1 cellular context compared by ENCODE assay signal in the genomic region with DNA sequence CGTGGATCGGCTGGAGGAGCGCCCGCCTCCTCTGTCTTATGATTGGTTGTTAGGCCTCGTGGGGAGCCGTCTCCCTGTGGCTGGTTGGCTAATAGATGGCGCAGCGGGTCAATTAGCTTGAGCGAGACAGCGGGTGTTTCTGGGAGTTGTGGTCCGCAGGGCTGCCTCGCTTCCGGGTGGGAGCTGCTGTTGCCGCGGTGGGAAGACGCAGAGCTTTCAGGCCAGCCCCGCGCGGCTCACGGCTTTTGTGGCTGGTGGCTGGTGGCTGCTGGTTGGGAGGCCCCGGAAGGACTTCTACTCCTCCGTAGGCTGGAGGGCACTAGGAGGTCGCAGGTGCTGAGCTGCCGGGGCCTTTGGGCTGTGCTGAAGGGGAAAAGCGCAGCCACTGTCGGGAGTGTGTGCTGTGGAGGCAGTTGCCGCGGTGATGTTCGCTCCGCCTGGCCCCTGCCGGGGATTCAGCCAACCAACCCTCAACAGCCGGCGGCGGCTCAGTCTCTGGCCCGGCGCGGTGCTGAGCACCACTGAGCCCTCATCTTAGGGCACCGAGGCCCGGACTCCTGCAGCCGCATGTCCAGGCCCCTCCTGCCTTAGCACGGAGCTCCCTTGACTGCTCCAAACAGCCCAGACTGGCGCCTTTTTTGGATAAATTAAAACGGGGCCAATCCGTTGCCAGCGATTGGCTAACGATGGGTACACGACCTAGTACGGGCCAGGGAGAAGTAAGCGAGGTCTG.
A peak's percentile ranks its signal among the peaks of the same experiment; 100 is the strongest.
TF ChIP-seq lines count a peak whose summit lies in the region.

No MANE protein-coding gene starts in this region.

TF ChIP-seq in K562, 482 proteins besides CTCF, POLR2A, EP300 and RAD21 (continued from another document and continues in another):
- TF ChIP-seq, protein P1, sequence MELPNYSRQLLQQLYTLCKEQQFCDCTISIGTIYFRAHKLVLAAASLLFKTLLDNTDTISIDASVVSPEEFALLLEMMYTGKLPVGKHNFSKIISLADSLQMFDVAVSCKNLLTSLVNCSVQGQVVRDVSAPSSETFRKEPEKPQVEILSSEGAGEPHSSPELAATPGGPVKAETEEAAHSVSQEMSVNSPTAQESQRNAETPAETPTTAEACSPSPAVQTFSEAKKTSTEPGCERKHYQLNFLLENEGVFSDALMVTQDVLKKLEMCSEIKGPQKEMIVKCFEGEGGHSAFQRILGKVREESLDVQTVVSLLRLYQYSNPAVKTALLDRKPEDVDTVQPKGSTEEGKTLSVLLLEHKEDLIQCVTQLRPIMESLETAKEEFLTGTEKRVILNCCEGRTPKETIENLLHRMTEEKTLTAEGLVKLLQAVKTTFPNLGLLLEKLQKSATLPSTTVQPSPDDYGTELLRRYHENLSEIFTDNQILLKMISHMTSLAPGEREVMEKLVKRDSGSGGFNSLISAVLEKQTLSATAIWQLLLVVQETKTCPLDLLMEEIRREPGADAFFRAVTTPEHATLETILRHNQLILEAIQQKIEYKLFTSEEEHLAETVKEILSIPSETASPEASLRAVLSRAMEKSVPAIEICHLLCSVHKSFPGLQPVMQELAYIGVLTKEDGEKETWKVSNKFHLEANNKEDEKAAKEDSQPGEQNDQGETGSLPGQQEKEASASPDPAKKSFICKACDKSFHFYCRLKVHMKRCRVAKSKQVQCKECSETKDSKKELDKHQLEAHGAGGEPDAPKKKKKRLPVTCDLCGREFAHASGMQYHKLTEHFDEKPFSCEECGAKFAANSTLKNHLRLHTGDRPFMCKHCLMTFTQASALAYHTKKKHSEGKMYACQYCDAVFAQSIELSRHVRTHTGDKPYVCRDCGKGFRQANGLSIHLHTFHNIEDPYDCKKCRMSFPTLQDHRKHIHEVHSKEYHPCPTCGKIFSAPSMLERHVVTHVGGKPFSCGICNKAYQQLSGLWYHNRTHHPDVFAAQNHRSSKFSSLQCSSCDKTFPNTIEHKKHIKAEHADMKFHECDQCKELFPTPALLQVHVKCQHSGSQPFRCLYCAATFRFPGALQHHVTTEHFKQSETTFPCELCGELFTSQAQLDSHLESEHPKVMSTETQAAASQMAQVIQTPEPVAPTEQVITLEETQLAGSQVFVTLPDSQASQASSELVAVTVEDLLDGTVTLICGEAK (IDR thresholded peaks at IDR 0.05): peak; percentile 61; the same call in 1 of the 2 replicates
- TF ChIP-seq, protein P1 (CRISPR knock-in tag; IDR thresholded peaks at IDR 0.05): no peak
- TF ChIP-seq POLR2B (IDR thresholded peaks at IDR 0.05; ENCODE audit: low read depth, partially characterized antibody) (no peak), ZBTB1 (CRISPR knock-in tag; IDR thresholded peaks at IDR 0.05; ENCODE audit: borderline replicate concordance, low read depth) (0 out of 2 replicates have a peak, but pooled peaks have one; percentile 28), RFX1 (IDR thresholded peaks at IDR 0.05) (peak; percentile 73), GABPA (tag; conservative IDR thresholded peaks at IDR 0.05; ENCODE audit: low read depth) (peak; percentile 63), ZNF140 (CRISPR knock-in tag; IDR thresholded peaks at IDR 0.05) (no peak), TSC22D4 (tag; IDR thresholded peaks at IDR 0.05) (no peak), JUND (IDR thresholded peaks at IDR 0.05; ENCODE audit: borderline replicate concordance, low read depth, low read length) (no peak), JUND (tag; IDR thresholded peaks at IDR 0.05; ENCODE audit: borderline replicate concordance, low read depth, low read length) (no peak), ZNF124 (CRISPR knock-in tag; IDR thresholded peaks at IDR 0.05) (no peak), BRD9 (IDR thresholded peaks at IDR 0.05; ENCODE audit: low read depth, partially characterized antibody) (no peak), ZKSCAN8 (CRISPR knock-in tag; IDR thresholded peaks at IDR 0.05) (no peak), MCM5 (IDR thresholded peaks at IDR 0.05; ENCODE audit: low read depth) (no peak), SRSF7 (optimal IDR thresholded peaks at IDR 0.05; ENCODE audit: low read depth, low read length) (no peak), CHCHD3 (CRISPR knock-in tag; IDR thresholded peaks at IDR 0.05) (no peak), BRCA1 (IDR thresholded peaks at IDR 0.05) (no peak), BRCA1 (CRISPR knock-in tag; IDR thresholded peaks at IDR 0.05) (no peak), SUPT5H (IDR thresholded peaks at IDR 0.05) (peak; percentile 37), DPF2 (IDR thresholded peaks at IDR 0.05) (no peak), ELF1 (tag; IDR thresholded peaks at IDR 0.05) (peak; percentile 96), ZNF75A (CRISPR knock-in tag; IDR thresholded peaks at IDR 0.05) (no peak), EWSR1 (IDR thresholded peaks at IDR 0.05; ENCODE audit: borderline replicate concordance, low read depth, partially characterized antibody) (no peak), CHD2 (IDR thresholded peaks at IDR 0.05; ENCODE audit: low read depth, low read length) (peak; percentile 70), RUNX1 (IDR thresholded peaks at IDR 0.05; ENCODE audit: low read depth) (no peak), ZNF263 (CRISPR knock-in tag; IDR thresholded peaks at IDR 0.05; ENCODE audit: borderline replicate concordance) (no peak), CXXC5 (CRISPR knock-in tag; IDR thresholded peaks at IDR 0.05) (no peak), FOXJ2 (tag; IDR thresholded peaks at IDR 0.05) (peak; percentile 81; the same call in 1 of the 2 replicates), MTA1 (IDR thresholded peaks at IDR 0.05; ENCODE audit: borderline replicate concordance) (no peak), ZNF668 (CRISPR knock-in tag; IDR thresholded peaks at IDR 0.05) (no peak), SIX5 (IDR thresholded peaks at IDR 0.05; ENCODE audit: borderline replicate concordance in 1 of 2, insufficient read depth in 1 of 2, low read depth in 1 of 2, low read length in 2 of 2) (peak; percentile 59; a peak in 3 of 4 replicates)
- TF ChIP-seq, protein P2, sequence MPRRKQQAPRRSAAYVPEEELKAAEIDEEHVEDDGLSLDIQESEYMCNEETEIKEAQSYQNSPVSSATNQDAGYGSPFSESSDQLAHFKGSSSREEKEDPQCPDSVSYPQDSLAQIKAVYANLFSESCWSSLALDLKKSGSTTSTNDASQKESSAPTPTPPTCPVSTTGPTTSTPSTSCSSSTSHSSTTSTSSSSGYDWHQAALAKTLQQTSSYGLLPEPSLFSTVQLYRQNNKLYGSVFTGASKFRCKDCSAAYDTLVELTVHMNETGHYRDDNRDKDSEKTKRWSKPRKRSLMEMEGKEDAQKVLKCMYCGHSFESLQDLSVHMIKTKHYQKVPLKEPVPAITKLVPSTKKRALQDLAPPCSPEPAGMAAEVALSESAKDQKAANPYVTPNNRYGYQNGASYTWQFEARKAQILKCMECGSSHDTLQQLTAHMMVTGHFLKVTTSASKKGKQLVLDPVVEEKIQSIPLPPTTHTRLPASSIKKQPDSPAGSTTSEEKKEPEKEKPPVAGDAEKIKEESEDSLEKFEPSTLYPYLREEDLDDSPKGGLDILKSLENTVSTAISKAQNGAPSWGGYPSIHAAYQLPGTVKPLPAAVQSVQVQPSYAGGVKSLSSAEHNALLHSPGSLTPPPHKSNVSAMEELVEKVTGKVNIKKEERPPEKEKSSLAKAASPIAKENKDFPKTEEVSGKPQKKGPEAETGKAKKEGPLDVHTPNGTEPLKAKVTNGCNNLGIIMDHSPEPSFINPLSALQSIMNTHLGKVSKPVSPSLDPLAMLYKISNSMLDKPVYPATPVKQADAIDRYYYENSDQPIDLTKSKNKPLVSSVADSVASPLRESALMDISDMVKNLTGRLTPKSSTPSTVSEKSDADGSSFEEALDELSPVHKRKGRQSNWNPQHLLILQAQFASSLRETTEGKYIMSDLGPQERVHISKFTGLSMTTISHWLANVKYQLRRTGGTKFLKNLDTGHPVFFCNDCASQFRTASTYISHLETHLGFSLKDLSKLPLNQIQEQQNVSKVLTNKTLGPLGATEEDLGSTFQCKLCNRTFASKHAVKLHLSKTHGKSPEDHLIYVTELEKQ (CRISPR knock-in tag; IDR thresholded peaks at IDR 0.05): no peak
- TF ChIP-seq, protein P3, sequence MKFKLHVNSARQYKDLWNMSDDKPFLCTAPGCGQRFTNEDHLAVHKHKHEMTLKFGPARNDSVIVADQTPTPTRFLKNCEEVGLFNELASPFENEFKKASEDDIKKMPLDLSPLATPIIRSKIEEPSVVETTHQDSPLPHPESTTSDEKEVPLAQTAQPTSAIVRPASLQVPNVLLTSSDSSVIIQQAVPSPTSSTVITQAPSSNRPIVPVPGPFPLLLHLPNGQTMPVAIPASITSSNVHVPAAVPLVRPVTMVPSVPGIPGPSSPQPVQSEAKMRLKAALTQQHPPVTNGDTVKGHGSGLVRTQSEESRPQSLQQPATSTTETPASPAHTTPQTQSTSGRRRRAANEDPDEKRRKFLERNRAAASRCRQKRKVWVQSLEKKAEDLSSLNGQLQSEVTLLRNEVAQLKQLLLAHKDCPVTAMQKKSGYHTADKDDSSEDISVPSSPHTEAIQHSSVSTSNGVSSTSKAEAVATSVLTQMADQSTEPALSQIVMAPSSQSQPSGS (CRISPR knock-in tag; IDR thresholded peaks at IDR 0.05): no peak
- TF ChIP-seq, protein P4, sequence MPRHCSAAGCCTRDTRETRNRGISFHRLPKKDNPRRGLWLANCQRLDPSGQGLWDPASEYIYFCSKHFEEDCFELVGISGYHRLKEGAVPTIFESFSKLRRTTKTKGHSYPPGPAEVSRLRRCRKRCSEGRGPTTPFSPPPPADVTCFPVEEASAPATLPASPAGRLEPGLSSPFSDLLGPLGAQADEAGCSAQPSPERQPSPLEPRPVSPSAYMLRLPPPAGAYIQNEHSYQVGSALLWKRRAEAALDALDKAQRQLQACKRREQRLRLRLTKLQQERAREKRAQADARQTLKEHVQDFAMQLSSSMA (CRISPR knock-in tag; IDR thresholded peaks at IDR 0.05): no peak
- TF ChIP-seq, protein P5, sequence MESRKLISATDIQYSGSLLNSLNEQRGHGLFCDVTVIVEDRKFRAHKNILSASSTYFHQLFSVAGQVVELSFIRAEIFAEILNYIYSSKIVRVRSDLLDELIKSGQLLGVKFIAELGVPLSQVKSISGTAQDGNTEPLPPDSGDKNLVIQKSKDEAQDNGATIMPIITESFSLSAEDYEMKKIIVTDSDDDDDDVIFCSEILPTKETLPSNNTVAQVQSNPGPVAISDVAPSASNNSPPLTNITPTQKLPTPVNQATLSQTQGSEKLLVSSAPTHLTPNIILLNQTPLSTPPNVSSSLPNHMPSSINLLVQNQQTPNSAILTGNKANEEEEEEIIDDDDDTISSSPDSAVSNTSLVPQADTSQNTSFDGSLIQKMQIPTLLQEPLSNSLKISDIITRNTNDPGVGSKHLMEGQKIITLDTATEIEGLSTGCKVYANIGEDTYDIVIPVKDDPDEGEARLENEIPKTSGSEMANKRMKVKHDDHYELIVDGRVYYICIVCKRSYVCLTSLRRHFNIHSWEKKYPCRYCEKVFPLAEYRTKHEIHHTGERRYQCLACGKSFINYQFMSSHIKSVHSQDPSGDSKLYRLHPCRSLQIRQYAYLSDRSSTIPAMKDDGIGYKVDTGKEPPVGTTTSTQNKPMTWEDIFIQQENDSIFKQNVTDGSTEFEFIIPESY (CRISPR knock-in tag; IDR thresholded peaks at IDR 0.05): no peak
- TF ChIP-seq, protein P6, sequence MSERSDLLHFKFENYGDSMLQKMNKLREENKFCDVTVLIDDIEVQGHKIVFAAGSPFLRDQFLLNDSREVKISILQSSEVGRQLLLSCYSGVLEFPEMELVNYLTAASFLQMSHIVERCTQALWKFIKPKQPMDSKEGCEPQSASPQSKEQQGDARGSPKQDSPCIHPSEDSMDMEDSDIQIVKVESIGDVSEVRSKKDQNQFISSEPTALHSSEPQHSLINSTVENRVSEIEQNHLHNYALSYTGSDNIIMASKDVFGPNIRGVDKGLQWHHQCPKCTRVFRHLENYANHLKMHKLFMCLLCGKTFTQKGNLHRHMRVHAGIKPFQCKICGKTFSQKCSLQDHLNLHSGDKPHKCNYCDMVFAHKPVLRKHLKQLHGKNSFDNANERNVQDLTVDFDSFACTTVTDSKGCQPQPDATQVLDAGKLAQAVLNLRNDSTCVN (CRISPR knock-in tag; IDR thresholded peaks at IDR 0.05): no peak
- TF ChIP-seq, protein P7, sequence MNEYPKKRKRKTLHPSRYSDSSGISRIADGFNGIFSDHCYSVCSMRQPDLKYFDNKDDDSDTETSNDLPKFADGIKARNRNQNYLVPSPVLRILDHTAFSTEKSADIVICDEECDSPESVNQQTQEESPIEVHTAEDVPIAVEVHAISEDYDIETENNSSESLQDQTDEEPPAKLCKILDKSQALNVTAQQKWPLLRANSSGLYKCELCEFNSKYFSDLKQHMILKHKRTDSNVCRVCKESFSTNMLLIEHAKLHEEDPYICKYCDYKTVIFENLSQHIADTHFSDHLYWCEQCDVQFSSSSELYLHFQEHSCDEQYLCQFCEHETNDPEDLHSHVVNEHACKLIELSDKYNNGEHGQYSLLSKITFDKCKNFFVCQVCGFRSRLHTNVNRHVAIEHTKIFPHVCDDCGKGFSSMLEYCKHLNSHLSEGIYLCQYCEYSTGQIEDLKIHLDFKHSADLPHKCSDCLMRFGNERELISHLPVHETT (CRISPR knock-in tag; conservative IDR thresholded peaks at IDR 0.05 in 1 of 2, IDR thresholded peaks at IDR 0.05 in 1 of 2): no peak
- TF ChIP-seq, protein P8, sequence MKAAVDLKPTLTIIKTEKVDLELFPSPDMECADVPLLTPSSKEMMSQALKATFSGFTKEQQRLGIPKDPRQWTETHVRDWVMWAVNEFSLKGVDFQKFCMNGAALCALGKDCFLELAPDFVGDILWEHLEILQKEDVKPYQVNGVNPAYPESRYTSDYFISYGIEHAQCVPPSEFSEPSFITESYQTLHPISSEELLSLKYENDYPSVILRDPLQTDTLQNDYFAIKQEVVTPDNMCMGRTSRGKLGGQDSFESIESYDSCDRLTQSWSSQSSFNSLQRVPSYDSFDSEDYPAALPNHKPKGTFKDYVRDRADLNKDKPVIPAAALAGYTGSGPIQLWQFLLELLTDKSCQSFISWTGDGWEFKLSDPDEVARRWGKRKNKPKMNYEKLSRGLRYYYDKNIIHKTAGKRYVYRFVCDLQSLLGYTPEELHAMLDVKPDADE (conservative IDR thresholded peaks at IDR 0.05; ENCODE audit: control insufficient read depth, low read depth, low read length): peak; percentile 35; the same call in 1 of the 2 replicates
